Comparison of ENCODE assay signal across 3 cellular contexts in the genomic region with DNA sequence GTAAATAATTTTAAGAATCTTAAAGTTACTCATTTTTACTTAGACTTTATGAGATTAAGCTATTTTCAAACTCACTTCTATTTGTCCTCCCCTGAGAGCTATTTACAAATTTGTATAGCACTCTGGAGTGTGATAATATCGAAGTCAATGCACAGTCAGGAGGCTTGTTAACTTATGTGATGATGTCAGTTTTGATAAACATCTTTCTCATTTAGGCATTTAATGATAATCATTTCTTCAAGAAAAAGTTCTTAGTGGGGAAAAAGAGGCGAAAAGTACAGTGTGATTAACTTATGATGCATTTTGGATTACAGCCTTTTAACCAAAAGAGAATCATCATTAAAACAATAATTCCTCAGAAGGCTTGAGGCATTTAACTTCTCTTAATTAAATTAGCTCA.
"Had no signal": no experiment of that assay in that cellular context is flagged by ENCODE, and none has a peak within 500 bp of the region (broad histone marks: within the 10 kb centered on the region; RNA-seq: fewer than 3 reads in every experiment).

No MANE protein-coding gene starts in this region.

- DNase-seq: GDM1, GF-D8 had no signal

- ATAC-seq: GM12878 had no signal

- H3K4me3 ChIP-seq: GM12878 had no signal
